In genomic region chr1:167344605-167345385, GRCh38 we compare ENCODE assay signal across 1 cellular context.
TF ChIP-seq lines count a peak whose summit lies in the region.

No MANE protein-coding gene starts in this region.

TF ChIP-seq in HEK293, 187 proteins besides CTCF, POLR2A, EP300 and RAD21 (continued from another document):
- TF ChIP-seq, protein P1, sequence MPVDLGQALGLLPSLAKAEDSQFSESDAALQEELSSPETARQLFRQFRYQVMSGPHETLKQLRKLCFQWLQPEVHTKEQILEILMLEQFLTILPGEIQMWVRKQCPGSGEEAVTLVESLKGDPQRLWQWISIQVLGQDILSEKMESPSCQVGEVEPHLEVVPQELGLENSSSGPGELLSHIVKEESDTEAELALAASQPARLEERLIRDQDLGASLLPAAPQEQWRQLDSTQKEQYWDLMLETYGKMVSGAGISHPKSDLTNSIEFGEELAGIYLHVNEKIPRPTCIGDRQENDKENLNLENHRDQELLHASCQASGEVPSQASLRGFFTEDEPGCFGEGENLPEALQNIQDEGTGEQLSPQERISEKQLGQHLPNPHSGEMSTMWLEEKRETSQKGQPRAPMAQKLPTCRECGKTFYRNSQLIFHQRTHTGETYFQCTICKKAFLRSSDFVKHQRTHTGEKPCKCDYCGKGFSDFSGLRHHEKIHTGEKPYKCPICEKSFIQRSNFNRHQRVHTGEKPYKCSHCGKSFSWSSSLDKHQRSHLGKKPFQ (tag by site-specific recombination; IDR thresholded peaks at IDR 0.05), result 0 out of 2 replicates have a peak, but pooled peaks have one; percentile 17
- 0 out of 2 replicates have a peak, but pooled peaks have one; percentile 8 for TF ChIP-seq FEZF1 (tag by site-specific recombination; IDR thresholded peaks at IDR 0.05)
- 0 out of 2 replicates have a peak, but pooled peaks have one; percentile 10 for TF ChIP-seq SP2 (tag by site-specific recombination; IDR thresholded peaks at IDR 0.05)
- TF ChIP-seq SP3 (tag by site-specific recombination; IDR thresholded peaks at IDR 0.05), result 0 out of 2 replicates have a peak, but pooled peaks have one; percentile 14
- TF ChIP-seq PRDM1 (tag by site-specific recombination; IDR thresholded peaks at IDR 0.05), result no peak; the same call in 1 of the 2 replicates
- no peak for TF ChIP-seq ZNF324 (tag by site-specific recombination; IDR thresholded peaks at IDR 0.05)
- 0 out of 2 replicates have a peak, but pooled peaks have one; percentile 41 for TF ChIP-seq ZNF692 (tag by site-specific recombination; IDR thresholded peaks at IDR 0.05)
- no peak for TF ChIP-seq ZNF184 (tag by site-specific recombination; IDR thresholded peaks at IDR 0.05)
- TF ChIP-seq, protein P2, sequence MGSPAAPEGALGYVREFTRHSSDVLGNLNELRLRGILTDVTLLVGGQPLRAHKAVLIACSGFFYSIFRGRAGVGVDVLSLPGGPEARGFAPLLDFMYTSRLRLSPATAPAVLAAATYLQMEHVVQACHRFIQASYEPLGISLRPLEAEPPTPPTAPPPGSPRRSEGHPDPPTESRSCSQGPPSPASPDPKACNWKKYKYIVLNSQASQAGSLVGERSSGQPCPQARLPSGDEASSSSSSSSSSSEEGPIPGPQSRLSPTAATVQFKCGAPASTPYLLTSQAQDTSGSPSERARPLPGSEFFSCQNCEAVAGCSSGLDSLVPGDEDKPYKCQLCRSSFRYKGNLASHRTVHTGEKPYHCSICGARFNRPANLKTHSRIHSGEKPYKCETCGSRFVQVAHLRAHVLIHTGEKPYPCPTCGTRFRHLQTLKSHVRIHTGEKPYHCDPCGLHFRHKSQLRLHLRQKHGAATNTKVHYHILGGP (tag by site-specific recombination; IDR thresholded peaks at IDR 0.05), result peak; percentile 5; the same call in 1 of the 2 replicates
- TF ChIP-seq, protein P3, sequence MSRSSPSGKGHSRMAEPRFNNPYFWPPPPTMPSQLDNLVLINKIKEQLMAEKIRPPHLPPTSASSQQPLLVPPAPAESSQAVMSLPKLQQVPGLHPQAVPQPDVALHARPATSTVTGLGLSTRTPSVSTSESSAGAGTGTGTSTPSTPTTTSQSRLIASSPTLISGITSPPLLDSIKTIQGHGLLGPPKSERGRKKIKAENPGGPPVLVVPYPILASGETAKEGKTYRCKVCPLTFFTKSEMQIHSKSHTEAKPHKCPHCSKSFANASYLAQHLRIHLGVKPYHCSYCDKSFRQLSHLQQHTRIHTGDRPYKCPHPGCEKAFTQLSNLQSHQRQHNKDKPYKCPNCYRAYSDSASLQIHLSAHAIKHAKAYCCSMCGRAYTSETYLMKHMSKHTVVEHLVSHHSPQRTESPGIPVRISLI (tag by site-specific recombination; IDR thresholded peaks at IDR 0.05), result peak; percentile 28; the same call in 1 of the 2 replicates
- TF ChIP-seq ZNF394 (tag by site-specific recombination; IDR thresholded peaks at IDR 0.05; ENCODE audit: borderline replicate concordance), result peak; percentile 47; the same call in 1 of the 2 replicates
- TF ChIP-seq ZNF214 (tag by site-specific recombination; IDR thresholded peaks at IDR 0.05; ENCODE audit: borderline replicate concordance), result peak; percentile 98
- TF ChIP-seq ZBTB17 (tag by site-specific recombination; IDR thresholded peaks at IDR 0.05), result peak; percentile 65; the same call in 1 of the 2 replicates
- TF ChIP-seq PATZ1 (tag by site-specific recombination; IDR thresholded peaks at IDR 0.05), result peak; percentile 49
